18 cellular contexts compared by ENCODE assay signal in genomic region chr4:149050840-149051239, GRCh38.
A peak's percentile ranks its signal among the peaks of the same experiment; 100 is the strongest.
DNase-seq lines count a peak whose midpoint lies in the region; ATAC-seq and TF ChIP-seq lines count a peak whose summit lies in the region.
"Had no signal": no experiment of that assay in that cellular context is flagged by ENCODE, and none has a peak within 500 bp of the region (broad histone marks: within the 10 kb centered on the region; RNA-seq: fewer than 3 reads in every experiment).

No MANE protein-coding gene starts in this region.

- TF ChIP-seq POLR2A in IMR-90 (IDR thresholded peaks at IDR 0.05; ENCODE audit: low read depth, low read length): no peak

- no peak overlapping the region for H3K9ac ChIP-seq in IMR-90 (ENCODE audit: low read depth, low read length)
- no peak overlapping the region for H3K9ac ChIP-seq in mesendoderm (ENCODE audit: low read length)
- H3K9ac ChIP-seq: BLaER1 had no signal

- POLR2A ChIA-PET in IMR-90 (lab: Charles Lee; ENCODE audit: unreplicated experiment): no interaction called here
- POLR2A ChIA-PET in MCF 10A (lab: Yijun Ruan, JAX): interaction anchor here (0.5 kb wide), 1 partner anchor 308 kb away, joined by 3 read pairs; no protein-coding TSS in a partner anchor

- H2AK9ac ChIP-seq in IMR-90 (replicated peaks; ENCODE audit: low read depth, low read length, poor library complexity): no peak overlapping the region

- H3K27me3 ChIP-seq in GM23338 (ENCODE audit: insufficient read depth) (no peaks in the 10 kb centered on the region), IMR-90 (ENCODE audit: control insufficient read depth, insufficient read depth, low read length) (no peaks in the 10 kb centered on the region), mesendoderm (ENCODE audit: insufficient read depth, low read length, poor library complexity) (no peaks in the 10 kb centered on the region), MG63 (no peaks in the 10 kb centered on the region)
- H3K27me3 ChIP-seq: BLaER1 had no signal

- H4K5ac ChIP-seq in IMR-90 (ENCODE audit: low read depth, low read length): no peak overlapping the region
- H4K5ac ChIP-seq in mesendoderm (ENCODE audit: low read length): no peak overlapping the region

- peaks cover 1% of the 10 kb centered on the region for H3K27me3 Mint-ChIP-seq in GM23338 (ENCODE audit: insufficient read depth, low read depth, poor library complexity)
- no peaks in the 10 kb centered on the region for H3K27me3 Mint-ChIP-seq in MCF 10A (ENCODE audit: insufficient read depth, unreplicated experiment)
- H3K27me3 Mint-ChIP-seq: CD4-positive, alpha-beta memory T cell had no signal

- H3K4me1 ChIP-seq in GM23338 (ENCODE audit: insufficient read depth) (no peaks in the 10 kb centered on the region), IMR-90 (ENCODE audit: control insufficient read depth, insufficient read depth, low read length) (no peaks in the 10 kb centered on the region), mesendoderm (ENCODE audit: control insufficient read depth, low read depth, low read length) (no peaks in the 10 kb centered on the region)
- H3K4me1 ChIP-seq: BLaER1 had no signal

- no peaks in the 10 kb centered on the region for H3K79me1 ChIP-seq in IMR-90 (ENCODE audit: low read depth in 1 of 2, low read length in 2 of 2)
- H3K79me1 ChIP-seq in mesendoderm (ENCODE audit: low read length): no peaks in the 10 kb centered on the region

- TF ChIP-seq RAD21 in IMR-90 (IDR thresholded peaks at IDR 0.05; ENCODE audit: low read length): no peak

- H3K4me1 Mint-ChIP-seq in GM23338 (no peaks in the 10 kb centered on the region), MCF 10A (ENCODE audit: insufficient read depth, unreplicated experiment) (no peaks in the 10 kb centered on the region)
- H3K4me1 Mint-ChIP-seq: CD14-positive monocyte; CD4-positive, alpha-beta memory T cell had no signal

- ATAC-seq in GM23338 (peak; percentile 79), IMR-90 (ENCODE audit: low read depth) (no peak), esophagus mucosa (peak; percentile 55)
- ATAC-seq: HepG2 had no signal

- in situ Hi-C loops in IMR-90 (cut with MboI; ENCODE audit: low sequenced_read_pairs): no loop called here

- H2AK5ac ChIP-seq in IMR-90 (ENCODE audit: low read depth, low read length) (no peak overlapping the region), mesendoderm (ENCODE audit: low read length) (no peak overlapping the region)

- no peak overlapping the region for H2BK5ac ChIP-seq in IMR-90 (ENCODE audit: low read depth, low read length, poor library complexity, severe bottlenecking)
- no peak overlapping the region for H2BK5ac ChIP-seq in mesendoderm (ENCODE audit: low read length)

- H3K56ac ChIP-seq in IMR-90 (ENCODE audit: extremely low read depth, insufficient read depth, low read length) (no peak overlapping the region), mesendoderm (ENCODE audit: low read length) (no peak overlapping the region)

- H4K20me1 ChIP-seq in GM23338 (replicated peaks; ENCODE audit: insufficient read depth) (no peaks in the 10 kb centered on the region), IMR-90 (ENCODE audit: insufficient read depth, low read length) (no peaks in the 10 kb centered on the region)
- H4K20me1 ChIP-seq: BLaER1 had no signal

- 80% methylated on average over 1 of the region's 5 CpGs; no CpG with 5 or more reads in 1 of the 2 experiments for WGBS in IMR-90 (ENCODE audit: extremely low coverage in 2 of 2, insufficient read length in 1 of 2), 2 experiments
- no CpG with 5 or more reads among the region's 5 CpGs for WGBS in mesendoderm (ENCODE audit: extremely low coverage, insufficient coverage, low lambda C conversion rate)

- no peak overlapping the region for H3K4me3 Mint-ChIP-seq in GM23338
- H3K4me3 Mint-ChIP-seq in MCF 10A (ENCODE audit: unreplicated experiment): no peak overlapping the region
- H3K4me3 Mint-ChIP-seq: CD14-positive monocyte; CD4-positive, alpha-beta memory T cell; HFFc6 had no signal

- H2AFZ ChIP-seq in GM23338 (no peak overlapping the region), IMR-90 (replicated peaks; ENCODE audit: low read length, poor library complexity) (peak overlapping the region; percentile 12)

- TF ChIP-seq CTCF in GM23338 (conservative IDR thresholded peaks at IDR 0.05; ENCODE audit: low read depth in 2 of 2) (peak in 1 of 2 experiments; percentile 41; a peak in 2 of 4 replicates), IMR-90 (conservative IDR thresholded peaks at IDR 0.05; ENCODE audit: low read depth, low read length) (no peak), MCF 10A (IDR thresholded peaks at IDR 0.05; ENCODE audit: unreplicated experiment) (no peak)

- H3K4me2 ChIP-seq in GM23338 (no peak overlapping the region), IMR-90 (ENCODE audit: low read depth, low read length) (no peak overlapping the region), mesendoderm (ENCODE audit: low read length) (no peak overlapping the region)
- H3K4me2 ChIP-seq: BLaER1 had no signal

- H3K27ac Mint-ChIP-seq in GM23338: no peak overlapping the region
- H3K27ac Mint-ChIP-seq in MCF 10A (ENCODE audit: low read depth, unreplicated experiment): no peak overlapping the region
- H3K27ac Mint-ChIP-seq: CD14-positive monocyte, HFFc6 had no signal

- no peak overlapping the region for H4K91ac ChIP-seq in IMR-90 (ENCODE audit: insufficient read depth, low read depth, low read length)

- no peak overlapping the region for H3K23ac ChIP-seq in IMR-90 (ENCODE audit: low read depth, low read length)
- no peak overlapping the region for H3K23ac ChIP-seq in mesendoderm (ENCODE audit: low read length)

- no peak overlapping the region for H3K27ac ChIP-seq in GM23338 (ENCODE audit: low read depth)
- no peak overlapping the region for H3K27ac ChIP-seq in IMR-90 (ENCODE audit: insufficient read depth, low read length)
- H3K27ac ChIP-seq in mesendoderm (ENCODE audit: low read depth, low read length): no peak overlapping the region
- H3K27ac ChIP-seq: BLaER1 had no signal

- dilution Hi-C loops in IMR-90 (cut with HindIII; ENCODE audit: low sequenced_read_pairs, unreplicated experiment): no loop called here

- no peak overlapping the region for H2BK15ac ChIP-seq in IMR-90 (ENCODE audit: low read depth, low read length)
- H2BK15ac ChIP-seq in mesendoderm (replicated peaks; ENCODE audit: low read depth): no peak overlapping the region

- H3K4me3 ChIP-seq in GM23338: no peak overlapping the region
- H3K4me3 ChIP-seq in IMR-90 (ENCODE audit: insufficient read depth, low read depth, low read length): no peak overlapping the region
- no peak overlapping the region for H3K4me3 ChIP-seq in mesendoderm (ENCODE audit: low read length)
- H3K4me3 ChIP-seq in MG63: no peak overlapping the region
- H3K4me3 ChIP-seq: BLaER1 had no signal

- CTCF ChIA-PET in IMR-90 (lab: Yijun Ruan, JAX) (no interaction called here), MCF 10A (lab: Yijun Ruan, JAX) (no interaction called here)

- H3K79me2 ChIP-seq in GM23338 (replicated peaks; ENCODE audit: insufficient read depth) (no peaks in the 10 kb centered on the region), mesendoderm (ENCODE audit: control insufficient read depth, insufficient read depth, low read length) (no peaks in the 10 kb centered on the region)

- H3K4ac ChIP-seq in IMR-90 (ENCODE audit: low read depth, low read length) (no peak overlapping the region), mesendoderm (ENCODE audit: low read depth, low read length) (no peak overlapping the region)

- H3K9me3 ChIP-seq in IMR-90 (ENCODE audit: control insufficient read depth, insufficient read depth, low read length) (no peaks in the 10 kb centered on the region), MG63 (no peaks in the 10 kb centered on the region)
- H3K9me3 ChIP-seq: BLaER1 had no signal

- BruUV-seq in IMR-90 (replicated peaks; lab: Mats Ljungman, UMichigan): no TSS peak
- BruUV-seq in MCF 10A (replicated peaks; lab: Mats Ljungman, UMichigan): no TSS peak

- H4K8ac ChIP-seq in IMR-90 (ENCODE audit: low read depth in 2 of 2, low read length in 2 of 2) (no peak overlapping the region), mesendoderm (ENCODE audit: low read depth, low read length) (no peak overlapping the region)

- no peak overlapping the region for H3K14ac ChIP-seq in IMR-90 (replicated peaks; ENCODE audit: low read depth, low read length)

- H3K9me3 Mint-ChIP-seq in GM23338 (no peaks in the 10 kb centered on the region), MCF 10A (ENCODE audit: unreplicated experiment) (no peaks in the 10 kb centered on the region)
- H3K9me3 Mint-ChIP-seq: HFFc6 had no signal

- H3K36me3 ChIP-seq in GM23338 (ENCODE audit: insufficient read depth) (no peaks in the 10 kb centered on the region), IMR-90 (ENCODE audit: control insufficient read depth, insufficient read depth, low read length) (no peaks in the 10 kb centered on the region), mesendoderm (ENCODE audit: control insufficient read depth, insufficient read depth, low read length) (no peaks in the 10 kb centered on the region), MG63 (no peaks in the 10 kb centered on the region)
- H3K36me3 ChIP-seq: BLaER1 had no signal

- H3K18ac ChIP-seq in IMR-90 (ENCODE audit: low read depth, low read length) (no peak overlapping the region), mesendoderm (ENCODE audit: low read length) (no peak overlapping the region)

- H3K9me2 ChIP-seq in GM23338 (ENCODE audit: insufficient read depth): peaks cover 3% of the 10 kb centered on the region; the same call in 1 of the 2 replicates

- peak; percentile 17 for DNase-seq in GM23338 (ENCODE audit: low spot score)
- no peak for DNase-seq in IMR-90
- DNase-seq in mesendoderm: peak; percentile 62
- DNase-seq in NCI-H2107 treated with DMSO at 0.1 percent for 48 hours (lab: John Stamatoyannopoulos, UW; ENCODE audit: unreplicated experiment): no peak
- no peak for DNase-seq in MCF 10A (ENCODE audit: unreplicated experiment)
- no peak for DNase-seq in cerebellar cortex (ENCODE audit: low spot score)
- no peak for DNase-seq in MG63
- DNase-seq: 8988T; CD4-positive, alpha-beta memory T cell; DMS153; DMS79; GF-D8; HCEC 1CT; HFFc6 had no signal

- no peaks in the 10 kb centered on the region for H3K36me3 Mint-ChIP-seq in GM23338 (ENCODE audit: low read depth)
- no peaks in the 10 kb centered on the region for H3K36me3 Mint-ChIP-seq in MCF 10A (ENCODE audit: insufficient read depth, unreplicated experiment)
- H3K36me3 Mint-ChIP-seq: CD14-positive monocyte; CD4-positive, alpha-beta memory T cell had no signal

- H3F3A ChIP-seq in GM23338 (replicated peaks; ENCODE audit: low read depth): no peaks in the 10 kb centered on the region

- no peak overlapping the region for H2BK120ac ChIP-seq in IMR-90 (ENCODE audit: low read depth, low read length)
- H2BK120ac ChIP-seq in mesendoderm (ENCODE audit: low read depth, low read length): no peak overlapping the region

- H2BK20ac ChIP-seq in IMR-90 (ENCODE audit: low read depth, low read length): no peak overlapping the region

- H3K9me1 ChIP-seq in IMR-90 (ENCODE audit: insufficient read depth, low read length): no peaks in the 10 kb centered on the region; the same call in 1 of the 2 replicates

- intact Hi-C loops in IMR-90 (cut with micrococcal nuclease) (no loop called here), MCF 10A (cut with micrococcal nuclease) (no loop called here)

TF ChIP-seq in IMR-90, 13 proteins besides CTCF, POLR2A, EP300 and RAD21 (continues in another document):
- TF ChIP-seq NFE2L2 (IDR thresholded peaks at IDR 0.05; ENCODE audit: low read depth, low read length) (no peak), SMC3 (IDR thresholded peaks at IDR 0.05; ENCODE audit: low read depth, low read length) (no peak), MAFK (IDR thresholded peaks at IDR 0.05; ENCODE audit: low read depth, low read length) (no peak)

Comparison
In these comparisons a context has a peak if more than half of its experiments do, and no peak if none do; other contexts are left out.
1. DNase-seq: peak in GM23338 (single experiment) and mesendoderm (single experiment); none in IMR-90 (single experiment), NCI-H2107 treated with DMSO at 0.1 percent for 48 hours (single experiment), MCF 10A (single experiment), cerebellar cortex (single experiment) and MG63 (single experiment).